ENCODE assay signal across 8 cellular contexts in genomic region chr16:55944377-55944802, GRCh38.
DNase-seq lines count a peak whose midpoint lies in the region; ATAC-seq and TF ChIP-seq lines count a peak whose summit lies in the region.

No MANE protein-coding gene starts in this region.

- peaks cover 44% of the 10 kb centered on the region for H3K27me3 Mint-ChIP-seq in chondrocyte (ENCODE audit: low read depth)

- no peaks in the 10 kb centered on the region for H3K27me3 ChIP-seq in layer of hippocampus (ENCODE audit: control insufficient read depth, insufficient read depth, low read length)

- peak overlapping the region; percentile 83 for H3K27ac ChIP-seq in layer of hippocampus (ENCODE audit: low read depth, low read length)

- H3K9me3 Mint-ChIP-seq in chondrocyte (ENCODE audit: low read depth): peaks cover 5% of the 10 kb centered on the region

- peaks cover 2% of the 10 kb centered on the region for H3K36me3 Mint-ChIP-seq in chondrocyte (ENCODE audit: low read depth)

- peak; percentile 40 to 81 for DNase-seq in NCI-H524 (lab: John Stamatoyannopoulos, UW)
- no peak for DNase-seq in NCI-H524 treated with DMSO at 0.1 percent for 48 hours (lab: John Stamatoyannopoulos, UW)
- DNase-seq in NCI-H128 (lab: John Stamatoyannopoulos, UW; ENCODE audit: unreplicated experiment): peak; percentile 23
- peak; percentile 12 for DNase-seq in activated CD4-positive, alpha-beta T cell treated with anti-CD3 and anti-CD28 coated beads for 1 hour
- no peak for DNase-seq in chondrocyte (ENCODE audit: low spot score)
- peak; percentile 27 for DNase-seq in stimulated activated CD4-positive, alpha-beta T cell treated with anti-CD3 and anti-CD28 coated beads, Interleukin-1b, Interleukin-23, amount 100 ng/mL, for 48 hours

- ATAC-seq in GM18858 (IDR thresholded peaks at IDR 0.05; ENCODE audit: unreplicated experiment): no peak

- no peak overlapping the region for H3K4me3 Mint-ChIP-seq in chondrocyte (ENCODE audit: unreplicated experiment)

- H3K27ac Mint-ChIP-seq in chondrocyte (ENCODE audit: unreplicated experiment): no peak overlapping the region

- H3K4me1 Mint-ChIP-seq in chondrocyte (ENCODE audit: low read depth): no peaks in the 10 kb centered on the region

- TF ChIP-seq CTCF in chondrocyte (IDR thresholded peaks at IDR 0.05): peak; percentile 95

Comparison
In these comparisons a context has a peak if more than half of its experiments do, and no peak if none do; other contexts are left out.
1. DNase-seq: peak in NCI-H524 (2 of 2), NCI-H128 (single experiment), activated CD4-positive, alpha-beta T cell treated with anti-CD3 and anti-CD28 coated beads for 1 hour (single experiment) and stimulated activated CD4-positive, alpha-beta T cell treated with anti-CD3 and anti-CD28 coated beads, Interleukin-1b, Interleukin-23, amount 100 ng/mL, for 48 hours (single experiment); none in NCI-H524 treated with DMSO at 0.1 percent for 48 hours (single experiment) and chondrocyte (single experiment).